ENCODE assay signal across 22 cellular contexts in genomic region chr2:238083919-238084318, GRCh38. TPM values are rescaled to one million over a fixed set of nuclear protein-coding genes. Genes with fewer than 3 reads are reported as not detected.
DNase-seq lines count a peak whose midpoint lies in the region; ATAC-seq, FAIRE-seq and TF ChIP-seq lines count a peak whose summit lies in the region.
"Had no signal": no experiment of that assay in that cellular context is flagged by ENCODE, and none has a peak within 500 bp of the region (broad histone marks: within the 10 kb centered on the region; RNA-seq: fewer than 3 reads in every experiment).

No MANE protein-coding gene starts in this region.

- H3K9me3 Mint-ChIP-seq in activated CD8-positive, alpha-beta memory T cell treated with anti-CD3 and anti-CD28 coated beads, Interleukin-2, amount 10 ng/mL, durations not matched to agents 7 days and 5 days (ENCODE audit: low read depth) = no peaks in the 10 kb centered on the region
- H3K9me3 Mint-ChIP-seq in activated T-helper 2 cell treated with anti-CD3 and anti-CD28 coated beads, Interferon-gamma antibody, Interleukin-2, Interleukin-4, amounts not matched to agents 10 μg/mL and 5 μg/mL and 100 μg/mL, durations not matched to agents 14 hours and 24 hours and 36 hours = no peaks in the 10 kb centered on the region
- H3K9me3 Mint-ChIP-seq: CD4-positive, alpha-beta memory T cell had no signal

- no CpG with 5 or more reads among the region's 5 CpGs for WGBS in trophoblast cell (ENCODE audit: extremely low coverage, insufficient coverage, insufficient read length)

- no peak overlapping the region for H2AFZ ChIP-seq in trophoblast cell (ENCODE audit: insufficient read depth, low read length, poor library complexity)

- H3K4me1 Mint-ChIP-seq in activated CD8-positive, alpha-beta memory T cell treated with anti-CD3 and anti-CD28 coated beads, Interleukin-2, amount 10 ng/mL, durations not matched to agents 7 days and 5 days = peaks cover 6% of the 10 kb centered on the region
- H3K4me1 Mint-ChIP-seq in activated T-helper 2 cell treated with anti-CD3 and anti-CD28 coated beads, Interferon-gamma antibody, Interleukin-2, Interleukin-4, amounts not matched to agents 10 μg/mL and 5 μg/mL and 100 μg/mL, durations not matched to agents 14 hours and 24 hours and 36 hours (ENCODE audit: low read depth) = peaks cover 6% of the 10 kb centered on the region

- H2BK120ac ChIP-seq in trophoblast cell (ENCODE audit: insufficient read depth, low read length, poor library complexity) = no peak overlapping the region

- no peak for FAIRE-seq in H54 (lab: Jason Lieb, UNC)
- FAIRE-seq: GM12892, GM18507, HepG2 had no signal

- H3K4me3 ChIP-seq in RWPE2 (ENCODE audit: severe bottlenecking) (no peak overlapping the region), trophoblast cell (ENCODE audit: low read depth, low read length) (no peak overlapping the region)
- H3K4me3 ChIP-seq: BLaER1 had no signal

- H3K4ac ChIP-seq in trophoblast cell (ENCODE audit: low read depth, low read length) = no peak overlapping the region

- peak overlapping the region; percentile 5 for H3K9ac ChIP-seq in trophoblast cell (ENCODE audit: low read length)
- H3K9ac ChIP-seq: BLaER1 had no signal

- H3K36me3 ChIP-seq in RWPE2 (ENCODE audit: low read depth) (peaks cover 41% of the 10 kb centered on the region), trophoblast cell (ENCODE audit: control insufficient read depth in 1 of 2, insufficient read depth in 2 of 2, low read length in 2 of 2) (peaks cover 16 to 20% of the 10 kb centered on the region in 2 experiments)

- no peaks in the 10 kb centered on the region for H3K4me1 ChIP-seq in RWPE2 (ENCODE audit: insufficient read depth, poor library complexity, severe bottlenecking)
- no peaks in the 10 kb centered on the region for H3K4me1 ChIP-seq in trophoblast cell (ENCODE audit: control insufficient read depth in 1 of 2, insufficient read depth in 2 of 2, low read length in 2 of 2)

- H4K12ac ChIP-seq in trophoblast cell (ENCODE audit: low read depth, low read length) = no peak overlapping the region

- no peaks in the 10 kb centered on the region for H3K79me1 ChIP-seq in trophoblast cell (ENCODE audit: low read length)

- no peak overlapping the region for H3K27ac Mint-ChIP-seq in activated CD8-positive, alpha-beta memory T cell treated with anti-CD3 and anti-CD28 coated beads, Interleukin-2, amount 10 ng/mL, durations not matched to agents 7 days and 5 days
- no peak overlapping the region for H3K27ac Mint-ChIP-seq in activated T-helper 2 cell treated with anti-CD3 and anti-CD28 coated beads, Interferon-gamma antibody, Interleukin-2, Interleukin-4, amounts not matched to agents 10 μg/mL and 5 μg/mL and 100 μg/mL, durations not matched to agents 14 hours and 24 hours and 36 hours
- H3K27ac Mint-ChIP-seq: CD14-positive monocyte; CD4-positive, alpha-beta memory T cell; H9 had no signal

- H3K27ac ChIP-seq in RWPE2 (ENCODE audit: poor library complexity, severe bottlenecking) = no peak overlapping the region
- no peak overlapping the region for H3K27ac ChIP-seq in trophoblast cell (ENCODE audit: low read depth, low read length)
- H3K27ac ChIP-seq: BLaER1 had no signal

- no peak overlapping the region for H3K4me3 Mint-ChIP-seq in activated CD8-positive, alpha-beta memory T cell treated with anti-CD3 and anti-CD28 coated beads, Interleukin-2, amount 10 ng/mL, durations not matched to agents 7 days and 5 days
- no peak overlapping the region for H3K4me3 Mint-ChIP-seq in activated T-helper 2 cell treated with anti-CD3 and anti-CD28 coated beads, Interferon-gamma antibody, Interleukin-2, Interleukin-4, amounts not matched to agents 10 μg/mL and 5 μg/mL and 100 μg/mL, durations not matched to agents 14 hours and 24 hours and 36 hours (ENCODE audit: low read depth)
- H3K4me3 Mint-ChIP-seq: CD14-positive monocyte; CD4-positive, alpha-beta memory T cell; H9 had no signal

- no peak overlapping the region for H2BK12ac ChIP-seq in trophoblast cell (ENCODE audit: low read length)

- no peak overlapping the region for H2AK5ac ChIP-seq in trophoblast cell (ENCODE audit: low read length)

- H3K27me3 ChIP-seq in RWPE2 (ENCODE audit: insufficient read depth, poor library complexity, severe bottlenecking) (no peaks in the 10 kb centered on the region), trophoblast cell (ENCODE audit: insufficient read depth, low read length) (no peaks in the 10 kb centered on the region)
- H3K27me3 ChIP-seq: BLaER1 had no signal

- no peaks in the 10 kb centered on the region for H3K27me3 Mint-ChIP-seq in activated CD8-positive, alpha-beta memory T cell treated with anti-CD3 and anti-CD28 coated beads, Interleukin-2, amount 10 ng/mL, durations not matched to agents 7 days and 5 days
- no peaks in the 10 kb centered on the region for H3K27me3 Mint-ChIP-seq in activated T-helper 2 cell treated with anti-CD3 and anti-CD28 coated beads, Interferon-gamma antibody, Interleukin-2, Interleukin-4, amounts not matched to agents 10 μg/mL and 5 μg/mL and 100 μg/mL, durations not matched to agents 14 hours and 24 hours and 36 hours (ENCODE audit: low read depth)
- H3K27me3 Mint-ChIP-seq: CD4-positive, alpha-beta memory T cell had no signal

- H4K8ac ChIP-seq in trophoblast cell (ENCODE audit: low read depth, low read length) = no peak overlapping the region

- no peak overlapping the region for H3K4me2 ChIP-seq in trophoblast cell (ENCODE audit: low read length)
- H3K4me2 ChIP-seq: BLaER1 had no signal

- intact Hi-C loops in activated T-helper 2 cell treated with anti-CD3 and anti-CD28 coated beads, Interferon-gamma antibody, Interleukin-2, Interleukin-4, amounts not matched to agents 10 μg/mL and 5 μg/mL and 100 μg/mL, durations not matched to agents 14 hours and 24 hours and 36 hours (cut with micrococcal nuclease) = no loop called here

- peak; percentile 44 for DNase-seq in activated CD8-positive, alpha-beta memory T cell treated with anti-CD3 and anti-CD28 coated beads for 24 hours
- DNase-seq in activated CD8-positive, alpha-beta memory T cell treated with anti-CD3 and anti-CD28 coated beads, Interleukin-2, amount 10 ng/mL, durations not matched to agents 7 days and 5 days = no peak
- peak; percentile 32 for DNase-seq in RWPE2 (ENCODE audit: low spot score)
- peak; percentile 7 for DNase-seq in activated T-helper 2 cell treated with anti-CD3 and anti-CD28 coated beads, Interferon-gamma antibody, Interleukin-2, Interleukin-4, amounts not matched to agents 10 μg/mL and 5 μg/mL and 100 μg/mL, durations not matched to agents 14 hours and 24 hours and 36 hours (ENCODE audit: low spot score)
- no peak for DNase-seq in trophoblast cell
- DNase-seq in H54 (ENCODE audit: insufficient read length, low spot score) = no peak
- DNase-seq: 8988T; CD4-positive, alpha-beta memory T cell; DMS153; DMS79; GDM1; GOT3; H9 had no signal

- TF ChIP-seq CTCF in RWPE2 (IDR thresholded peaks at IDR 0.05; ENCODE audit: poor library complexity, severe bottlenecking) = no peak

- no peaks in the 10 kb centered on the region for H3K79me2 ChIP-seq in trophoblast cell (ENCODE audit: control insufficient read depth, insufficient read depth, low read length, poor library complexity)

- ATAC-seq in activated CD8-positive, alpha-beta memory T cell treated with anti-CD3 and anti-CD28 coated beads, Interleukin-2, amount 10 ng/mL, durations not matched to agents 7 days and 5 days = no peak
- ATAC-seq in RWPE2 (ENCODE audit: low read depth) (no peak), GM21360 (IDR thresholded peaks at IDR 0.05; ENCODE audit: unreplicated experiment) (no peak), GM18517 (IDR thresholded peaks at IDR 0.05; ENCODE audit: unreplicated experiment) (no peak)
- ATAC-seq: HepG2 had no signal

- TF ChIP-seq POLR2A in H54 (IDR thresholded peaks at IDR 0.05; ENCODE audit: low read depth, low read length) = no peak

- no peak overlapping the region for H4K91ac ChIP-seq in trophoblast cell (ENCODE audit: low read depth, low read length)

- H3K9me3 ChIP-seq in RWPE2 (ENCODE audit: severe bottlenecking) = no peaks in the 10 kb centered on the region
- no peaks in the 10 kb centered on the region for H3K9me3 ChIP-seq in trophoblast cell (ENCODE audit: insufficient read depth, low read depth, low read length)
- H3K9me3 ChIP-seq: BLaER1 had no signal

- no peak overlapping the region for H3K18ac ChIP-seq in trophoblast cell (ENCODE audit: low read length)

- H2BK5ac ChIP-seq in trophoblast cell (ENCODE audit: low read depth, low read length, poor library complexity) = no peak overlapping the region

- CTCF ChIA-PET in activated CD8-positive, alpha-beta memory T cell treated with anti-CD3 and anti-CD28 coated beads, Interleukin-2, amount 10 ng/mL, durations not matched to agents 7 days and 5 days (lab: Charles Lee) = interaction anchor here (0.7 kb wide), 1 partner anchor 663 kb away, joined by 3 read pairs; no protein-coding TSS in a partner anchor

- peaks cover 50% of the 10 kb centered on the region for H3K36me3 Mint-ChIP-seq in activated CD8-positive, alpha-beta memory T cell treated with anti-CD3 and anti-CD28 coated beads, Interleukin-2, amount 10 ng/mL, durations not matched to agents 7 days and 5 days
- peaks cover 82% of the 10 kb centered on the region for H3K36me3 Mint-ChIP-seq in activated T-helper 2 cell treated with anti-CD3 and anti-CD28 coated beads, Interferon-gamma antibody, Interleukin-2, Interleukin-4, amounts not matched to agents 10 μg/mL and 5 μg/mL and 100 μg/mL, durations not matched to agents 14 hours and 24 hours and 36 hours (ENCODE audit: low read depth)

- H3K14ac ChIP-seq in trophoblast cell (ENCODE audit: low read length) = no peak overlapping the region

- no peak overlapping the region for H3K23ac ChIP-seq in trophoblast cell (ENCODE audit: low read length)

RNA-seq across cellular contexts. Expression of gene ESPNL, which starts 16.2 kb away (rescaled TPM):
- total RNA-seq in activated CD8-positive, alpha-beta memory T cell treated with anti-CD3 and anti-CD28 coated beads, Interleukin-2, amount 10 ng/mL, durations not matched to agents 7 days and 5 days = under 1 TPM in 1 of 2 experiments, not detected in 1; 0.05 TPM
- total RNA-seq in activated T-helper 2 cell treated with anti-CD3 and anti-CD28 coated beads, Interferon-gamma antibody, Interleukin-2, Interleukin-4, amounts not matched to agents 10 μg/mL and 5 μg/mL and 100 μg/mL, durations not matched to agents 14 hours and 24 hours and 36 hours = 0.07 and 0.14 TPM in 2 replicates
- polyA plus RNA-seq in trophoblast cell (2013) = 0.11 TPM in 2 replicates
- polyA plus RNA-seq: CD14-positive monocyte; CD4-positive, alpha-beta memory T cell had no signal

RNA-seq across cellular contexts. Expression of gene SCLY, which starts 23.1 kb away (rescaled TPM):
- 10 to 100 TPM; 29.1 to 53.8 TPM for total RNA-seq in activated CD8-positive, alpha-beta memory T cell treated with anti-CD3 and anti-CD28 coated beads, Interleukin-2, amount 10 ng/mL, durations not matched to agents 7 days and 5 days
- 98.6 and 102 TPM in 2 replicates for total RNA-seq in activated T-helper 2 cell treated with anti-CD3 and anti-CD28 coated beads, Interferon-gamma antibody, Interleukin-2, Interleukin-4, amounts not matched to agents 10 μg/mL and 5 μg/mL and 100 μg/mL, durations not matched to agents 14 hours and 24 hours and 36 hours
- 7.4 and 7.7 TPM in 2 replicates for polyA plus RNA-seq in trophoblast cell (2013)

RNA-seq across cellular contexts. Expression of gene KLHL30, which starts 54.5 kb away (rescaled TPM):
- not detected for total RNA-seq in activated CD8-positive, alpha-beta memory T cell treated with anti-CD3 and anti-CD28 coated beads, Interleukin-2, amount 10 ng/mL, durations not matched to agents 7 days and 5 days
- total RNA-seq in activated T-helper 2 cell treated with anti-CD3 and anti-CD28 coated beads, Interferon-gamma antibody, Interleukin-2, Interleukin-4, amounts not matched to agents 10 μg/mL and 5 μg/mL and 100 μg/mL, durations not matched to agents 14 hours and 24 hours and 36 hours = not detected in 2 replicates
- 0.11 TPM in 2 replicates for polyA plus RNA-seq in trophoblast cell (2013)
- total RNA-seq: A673; CD4-positive, alpha-beta memory T cell; H9; HepG2 had no signal
- polyA plus RNA-seq: AG04450; CD4-positive, alpha-beta memory T cell had no signal

Comparison
In these comparisons a context has a peak if more than half of its experiments do, and no peak if none do; other contexts are left out.
1. DNase-seq: peak in activated CD8-positive, alpha-beta memory T cell treated with anti-CD3 and anti-CD28 coated beads for 24 hours (single experiment), RWPE2 (single experiment) and activated T-helper 2 cell treated with anti-CD3 and anti-CD28 coated beads, Interferon-gamma antibody, Interleukin-2, Interleukin-4, amounts not matched to agents 10 μg/mL and 5 μg/mL and 100 μg/mL, durations not matched to agents 14 hours and 24 hours and 36 hours (single experiment); none in activated CD8-positive, alpha-beta memory T cell treated with anti-CD3 and anti-CD28 coated beads, Interleukin-2, amount 10 ng/mL, durations not matched to agents 7 days and 5 days (single experiment), trophoblast cell (0 of 2) and H54 (single experiment).